In the genomic region with DNA sequence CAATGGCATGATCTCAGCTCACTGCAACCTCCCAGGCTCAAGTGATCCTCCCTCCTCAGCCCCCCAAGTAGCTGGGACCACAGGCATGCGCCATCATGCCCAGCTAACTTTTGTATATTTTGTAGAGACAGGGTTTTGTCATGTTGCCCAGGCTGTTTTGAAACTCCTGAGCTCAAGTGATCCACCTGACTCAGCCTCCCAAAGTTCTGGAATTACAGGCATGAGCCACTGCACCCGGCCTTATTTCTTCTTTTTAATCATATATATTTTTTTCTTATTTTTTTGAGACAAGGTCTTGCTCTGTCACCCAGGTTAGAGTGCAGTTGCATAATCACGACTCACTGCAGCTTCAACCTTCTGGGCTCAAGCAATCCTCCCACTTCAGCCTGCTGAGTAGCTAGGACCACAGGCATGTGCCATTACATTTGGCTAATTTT, we compare ENCODE assay signal across 15 cellular contexts.
A peak's percentile ranks its signal among the peaks of the same experiment; 100 is the strongest.
DNase-seq lines count a peak whose midpoint lies in the region; ATAC-seq and TF ChIP-seq lines count a peak whose summit lies in the region.
"Had no signal": no experiment of that assay in that cellular context is flagged by ENCODE, and none has a peak within 500 bp of the region (broad histone marks: within the 10 kb centered on the region; RNA-seq: fewer than 3 reads in every experiment).

No MANE protein-coding gene starts in this region.

- no TSS peak for BruUV-seq in mammary epithelial cell (replicated peaks; lab: Mats Ljungman, UMichigan)

- H3K4me2 ChIP-seq in mammary epithelial cell (ENCODE audit: insufficient read depth, low read depth, low read length) (no peak overlapping the region), mesenchymal stem cell (ENCODE audit: low read length, poor library complexity, severe bottlenecking) (no peak overlapping the region)

- ATAC-seq in activated CD4-positive, alpha-beta T cell treated with anti-CD3 and anti-CD28 coated beads for 36 hours, result peak; percentile 65
- no peak for ATAC-seq in GM19324 (IDR thresholded peaks at IDR 0.05; ENCODE audit: low FRiP score, unreplicated experiment)
- ATAC-seq in activated naive CD8-positive, alpha-beta T cell treated with anti-CD3 and anti-CD28 coated beads, Interleukin-2, amount 50 U/mL, for 24 hours, result no peak
- ATAC-seq: psoas muscle had no signal

- no peak overlapping the region for H2BK120ac ChIP-seq in mesenchymal stem cell (ENCODE audit: low read depth, low read length)

- no peaks in the 10 kb centered on the region for H3K9me3 ChIP-seq in mammary epithelial cell (replicated peaks; ENCODE audit: insufficient read depth, low read length)
- H3K9me3 ChIP-seq in mesenchymal stem cell (ENCODE audit: control insufficient read depth, low read length), result no peaks in the 10 kb centered on the region
- H3K9me3 ChIP-seq: psoas muscle had no signal

- H4K91ac ChIP-seq in mesenchymal stem cell (ENCODE audit: low read length), result no peak overlapping the region

- H3K4me3 Mint-ChIP-seq in activated CD4-positive, alpha-beta T cell treated with anti-CD3 and anti-CD28 coated beads for 36 hours, result no peak overlapping the region
- H3K4me3 Mint-ChIP-seq in activated naive CD8-positive, alpha-beta T cell treated with anti-CD3 and anti-CD28 coated beads, Interleukin-2, amount 50 U/mL, for 24 hours, result no peak overlapping the region
- H3K4me3 Mint-ChIP-seq: activated CD4-positive, alpha-beta T cell treated with anti-CD3 and anti-CD28 coated beads, Interleukin-2, amount 10 ng/mL, durations not matched to agents 7 days and 5 days; activated naive CD8-positive, alpha-beta T cell treated with anti-CD3 and anti-CD28 coated beads for 36 hours had no signal

- H3K27ac ChIP-seq in mammary epithelial cell (ENCODE audit: insufficient read depth, low read depth, low read length) (no peak overlapping the region), mesenchymal stem cell (ENCODE audit: low read length, poor library complexity, severe bottlenecking) (peak overlapping the region; percentile 44)
- H3K27ac ChIP-seq: psoas muscle had no signal

- no peak overlapping the region for H3K18ac ChIP-seq in mesenchymal stem cell (ENCODE audit: low read depth in 1 of 2, low read length in 2 of 2)

- H3K36me3 Mint-ChIP-seq in activated CD4-positive, alpha-beta T cell treated with anti-CD3 and anti-CD28 coated beads for 36 hours (ENCODE audit: low read depth), result peaks cover 63% of the 10 kb centered on the region
- H3K36me3 Mint-ChIP-seq in activated naive CD8-positive, alpha-beta T cell treated with anti-CD3 and anti-CD28 coated beads, Interleukin-2, amount 50 U/mL, for 24 hours (ENCODE audit: low read depth), result peaks cover 49% of the 10 kb centered on the region

- dilution Hi-C loops in mammary epithelial cell (cut with HindIII; ENCODE audit: low sequenced_read_pairs), result no loop called here

- 56% methylated on average over 3 of the region's 3 CpGs for WGBS in mammary epithelial cell (ENCODE audit: low coverage, missing lambda C conversion rate)
- 100% methylated on average over 1 of the region's 3 CpGs for WGBS in mesenchymal stem cell

- H4K20me1 ChIP-seq in mammary epithelial cell (ENCODE audit: insufficient read depth, low read length), result no peaks in the 10 kb centered on the region

- POLR2A ChIA-PET in activated CD4-positive, alpha-beta T cell treated with anti-CD3 and anti-CD28 coated beads for 36 hours (lab: Charles Lee), result interaction anchor here (0.8 to 0.9 kb wide), 2 partner anchors 9 to 86 kb away, joined by 3 to 4 read pairs; no protein-coding TSS in a partner anchor

- H2BK15ac ChIP-seq in mesenchymal stem cell (ENCODE audit: low read depth, poor library complexity, severe bottlenecking), result no peak overlapping the region

- no peak overlapping the region for H4K8ac ChIP-seq in mesenchymal stem cell (ENCODE audit: low read length)

- intact Hi-C loops in activated CD4-positive, alpha-beta T cell treated with anti-CD3 and anti-CD28 coated beads for 36 hours (cut with DNase I, micrococcal nuclease), result no loop called here
- intact Hi-C loops in mammary epithelial cell (cut with micrococcal nuclease), result no loop called here

- CTCF ChIA-PET in activated CD4-positive, alpha-beta T cell treated with anti-CD3 and anti-CD28 coated beads for 36 hours (lab: Charles Lee), result interaction anchor here (0.6 to 2.1 kb wide), 5 partner anchors 9 to 374 kb away, joined by 3 to 7 read pairs (median 4); no protein-coding TSS in a partner anchor
- CTCF ChIA-PET in mammary epithelial cell (lab: Charles Lee; ENCODE audit: low non-redundant PET), result interaction anchor here (0.6 kb wide), 1 partner anchor 39 kb away, joined by 11 read pairs; no protein-coding TSS in a partner anchor

- peaks cover 32% of the 10 kb centered on the region for H3K4me1 Mint-ChIP-seq in activated CD4-positive, alpha-beta T cell treated with anti-CD3 and anti-CD28 coated beads for 36 hours
- H3K4me1 Mint-ChIP-seq in activated naive CD8-positive, alpha-beta T cell treated with anti-CD3 and anti-CD28 coated beads, Interleukin-2, amount 50 U/mL, for 24 hours, result peaks cover 26% of the 10 kb centered on the region

- no peak overlapping the region for H2AFZ ChIP-seq in mammary epithelial cell (ENCODE audit: low read depth, low read length)
- no peak overlapping the region for H2AFZ ChIP-seq in mesenchymal stem cell (ENCODE audit: low read depth, low read length)

- H3K4me3 ChIP-seq in mammary epithelial cell (replicated peaks in 1 of 3; ENCODE audit: insufficient read depth in 1 of 3, low read depth in 2 of 3, low read length in 3 of 3) (no peak overlapping the region), mesenchymal stem cell (ENCODE audit: insufficient read depth in 1 of 2, low read depth in 1 of 2, low read length in 2 of 2) (no peak overlapping the region)
- H3K4me3 ChIP-seq: psoas muscle had no signal

- no peak overlapping the region for H3K4ac ChIP-seq in mesenchymal stem cell (ENCODE audit: low read depth in 1 of 2, low read length in 2 of 2)

- in situ Hi-C loops in mammary epithelial cell (cut with MboI; ENCODE audit: low sequenced_read_pairs in 2 of 2), result loop anchor here in 1 of 2 donors (10.0 to 25.0 kb wide), 2 partner anchors 180 to 388 kb away; partner anchors contain the start of gene TSPAN5

- H3K36me3 ChIP-seq in mammary epithelial cell (ENCODE audit: insufficient read depth, low read length), result peaks cover 15% of the 10 kb centered on the region
- H3K36me3 ChIP-seq in mesenchymal stem cell (ENCODE audit: control insufficient read depth in 1 of 2, insufficient read depth in 2 of 2, low read depth in 1 of 2, low read length in 2 of 2), result peaks cover 25 to 70% of the 10 kb centered on the region in 2 experiments

- H3K9me3 Mint-ChIP-seq in activated CD4-positive, alpha-beta T cell treated with anti-CD3 and anti-CD28 coated beads for 36 hours (ENCODE audit: low read depth), result no peaks in the 10 kb centered on the region
- H3K9me3 Mint-ChIP-seq in activated naive CD8-positive, alpha-beta T cell treated with anti-CD3 and anti-CD28 coated beads, Interleukin-2, amount 50 U/mL, for 24 hours, result no peaks in the 10 kb centered on the region
- H3K9me3 Mint-ChIP-seq: activated CD4-positive, alpha-beta T cell treated with anti-CD3 and anti-CD28 coated beads, Interleukin-2, amount 10 ng/mL, durations not matched to agents 7 days and 5 days; activated naive CD8-positive, alpha-beta T cell treated with anti-CD3 and anti-CD28 coated beads for 36 hours had no signal

- no peak overlapping the region for H3K27ac Mint-ChIP-seq in activated CD4-positive, alpha-beta T cell treated with anti-CD3 and anti-CD28 coated beads for 36 hours
- no peak overlapping the region for H3K27ac Mint-ChIP-seq in activated naive CD8-positive, alpha-beta T cell treated with anti-CD3 and anti-CD28 coated beads, Interleukin-2, amount 50 U/mL, for 24 hours
- H3K27ac Mint-ChIP-seq: activated CD4-positive, alpha-beta T cell treated with anti-CD3 and anti-CD28 coated beads, Interleukin-2, amount 10 ng/mL, durations not matched to agents 7 days and 5 days; activated naive CD8-positive, alpha-beta T cell treated with anti-CD3 and anti-CD28 coated beads for 36 hours had no signal

- no peak overlapping the region for H2AK5ac ChIP-seq in mesenchymal stem cell (ENCODE audit: low read length, severe bottlenecking)

- H3K9ac ChIP-seq in mammary epithelial cell (ENCODE audit: insufficient read depth, low read length), result no peak overlapping the region
- peak overlapping the region; percentile 19 for H3K9ac ChIP-seq in mesenchymal stem cell (ENCODE audit: low read length)

- H3K79me2 ChIP-seq in mammary epithelial cell (ENCODE audit: insufficient read depth, low read length), result peaks cover 10% of the 10 kb centered on the region

- peak; percentile 47 for DNase-seq in activated CD4-positive, alpha-beta T cell treated with anti-CD3 and anti-CD28 coated beads for 36 hours
- DNase-seq in activated CD4-positive, alpha-beta T cell treated with anti-CD3 and anti-CD28 coated beads for 4 hours, result no peak
- DNase-seq in M059J (ENCODE audit: low read depth) (peak; percentile 68), mammary epithelial cell (peak; percentile 76), mesenchymal stem cell (peak; percentile 68), GDM1 (lab: John Stamatoyannopoulos, UW) (no peak)
- DNase-seq in activated naive CD8-positive, alpha-beta T cell treated with anti-CD3 and anti-CD28 coated beads, Interleukin-2, amount 50 U/mL, for 24 hours, result no peak
- DNase-seq: activated CD4-positive, alpha-beta T cell treated with anti-CD3 and anti-CD28 coated beads, Interleukin-2, amount 10 ng/mL, durations not matched to agents 7 days and 5 days; activated naive CD8-positive, alpha-beta T cell treated with anti-CD3 and anti-CD28 coated beads for 36 hours; effector CD4-positive, alpha-beta T cell; midbrain; NCI-H1092 treated with DMSO at 0.1 percent for 48 hours; NCI-H82; psoas muscle had no signal

- no peaks in the 10 kb centered on the region for H3K27me3 Mint-ChIP-seq in activated CD4-positive, alpha-beta T cell treated with anti-CD3 and anti-CD28 coated beads for 36 hours
- no peaks in the 10 kb centered on the region for H3K27me3 Mint-ChIP-seq in activated naive CD8-positive, alpha-beta T cell treated with anti-CD3 and anti-CD28 coated beads, Interleukin-2, amount 50 U/mL, for 24 hours
- H3K27me3 Mint-ChIP-seq: activated CD4-positive, alpha-beta T cell treated with anti-CD3 and anti-CD28 coated beads, Interleukin-2, amount 10 ng/mL, durations not matched to agents 7 days and 5 days; activated naive CD8-positive, alpha-beta T cell treated with anti-CD3 and anti-CD28 coated beads for 36 hours had no signal

- H3K27me3 ChIP-seq in mammary epithelial cell (ENCODE audit: insufficient read depth, low read length) (no peaks in the 10 kb centered on the region), mesenchymal stem cell (ENCODE audit: control insufficient read depth in 1 of 2, insufficient read depth in 1 of 2, low read length in 2 of 2) (no peaks in the 10 kb centered on the region)

- H2BK12ac ChIP-seq in mesenchymal stem cell (ENCODE audit: low read length in 2 of 2), result no peak overlapping the region

- H3K23ac ChIP-seq in mesenchymal stem cell (ENCODE audit: low read length in 2 of 2), result no peak overlapping the region

- H3K14ac ChIP-seq in mesenchymal stem cell (ENCODE audit: low read length in 2 of 2), result no peak overlapping the region

- H2BK5ac ChIP-seq in mesenchymal stem cell (ENCODE audit: low read depth, low read length, poor library complexity, severe bottlenecking), result no peak overlapping the region

- H3K4me1 ChIP-seq in mammary epithelial cell (ENCODE audit: insufficient read depth, low read length) (peaks cover 36% of the 10 kb centered on the region), mesenchymal stem cell (ENCODE audit: control insufficient read depth, insufficient read depth, low read depth, low read length) (peaks cover 6% of the 10 kb centered on the region)
- H3K4me1 ChIP-seq: psoas muscle had no signal

- H3K79me1 ChIP-seq in mesenchymal stem cell (replicated peaks; ENCODE audit: low read length, poor library complexity, severe bottlenecking), result peaks cover 25% of the 10 kb centered on the region

- TF ChIP-seq CTCF in mammary epithelial cell (conservative IDR thresholded peaks at IDR 0.05 in 1 of 2, IDR thresholded peaks at IDR 0.05 in 1 of 2; ENCODE audit: extremely low read depth in 1 of 2, insufficient read depth in 1 of 2, low read depth in 1 of 2, low read length in 2 of 2), result no peak

Comparison
In these comparisons a context has a peak if more than half of its experiments do, and no peak if none do; other contexts are left out.
1. DNase-seq: peak in activated CD4-positive, alpha-beta T cell treated with anti-CD3 and anti-CD28 coated beads for 36 hours (single experiment), M059J (single experiment), mammary epithelial cell (single experiment) and mesenchymal stem cell (single experiment); none in activated CD4-positive, alpha-beta T cell treated with anti-CD3 and anti-CD28 coated beads for 4 hours (0 of 2), activated naive CD8-positive, alpha-beta T cell treated with anti-CD3 and anti-CD28 coated beads, Interleukin-2, amount 50 U/mL, for 24 hours (single experiment) and GDM1 (single experiment).